In the genomic region with DNA sequence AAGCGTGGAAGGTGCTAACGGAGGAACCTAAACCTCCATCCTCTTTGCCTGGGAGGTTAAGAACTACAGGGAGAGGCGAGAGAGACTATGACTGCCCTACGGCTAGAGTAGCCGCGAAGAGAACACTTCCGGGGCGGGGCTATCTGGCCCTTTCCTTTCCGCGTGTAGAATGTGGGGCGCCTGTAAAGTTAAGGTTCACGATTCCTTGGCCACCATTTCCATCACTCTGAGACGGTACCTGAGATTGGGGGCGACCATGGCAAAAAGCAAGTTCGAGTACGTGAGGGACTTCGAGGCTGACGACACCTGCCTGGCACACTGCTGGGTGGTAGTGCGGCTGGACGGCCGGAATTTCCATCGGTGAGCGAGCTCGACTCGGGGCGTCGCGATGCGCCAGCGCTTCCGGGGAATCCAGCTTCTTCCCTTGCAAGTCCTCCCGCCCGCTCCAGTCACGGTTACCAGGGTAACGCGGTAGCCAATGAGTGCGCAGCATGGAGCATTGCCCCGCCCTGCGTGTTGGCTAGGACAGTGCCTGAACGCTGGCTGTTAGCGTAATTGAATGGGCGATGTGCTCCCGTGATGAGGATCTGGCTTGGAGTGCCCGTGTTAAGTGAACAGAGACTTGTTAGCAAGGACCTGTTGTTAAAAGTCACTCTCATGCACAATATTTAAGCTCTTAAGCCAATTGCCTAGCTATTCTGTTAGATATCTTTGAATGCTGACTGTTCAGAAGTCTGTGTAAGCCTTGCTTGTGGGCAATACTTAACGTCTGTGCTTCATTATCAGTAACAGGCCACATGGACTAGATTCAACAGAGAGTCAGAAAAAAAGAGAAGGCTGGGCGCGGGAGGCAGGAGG, we compare ENCODE assay signal across 8 cellular contexts. TPM values are rescaled to one million over a fixed set of nuclear protein-coding genes. Genes with fewer than 3 reads are reported as not detected.
A peak's percentile ranks its signal among the peaks of the same experiment; 100 is the strongest.
DNase-seq lines count a peak whose midpoint lies in the region; ATAC-seq and TF ChIP-seq lines count a peak whose summit lies in the region.

A gene (plus strand): TSS at position 149 of the 858 bp plus-strand sequence. CDS start 21 bp downstream, at position 170.

- POLR2A ChIA-PET in CD8-positive, alpha-beta T cell (lab: Charles Lee) = interaction anchor here (0.7 to 1.9 kb wide), 4 partner anchors 12 to 1678 kb away, joined by 3 to 17 read pairs (median 4); a partner anchor contains a TSS

- peak within 1 kb of the TSS; percentile 68 for H3K27ac ChIP-seq in CD8-positive, alpha-beta T cell (ENCODE audit: low read depth, low read length)
- peak within 1 kb of the TSS; percentile 92 to 97 for H3K27ac ChIP-seq in lung (ENCODE audit: low read depth in 1 of 2, low read length in 1 of 2)

- peaks cover 33% of the 10 kb centered on the region for H3K36me3 Mint-ChIP-seq in CD8-positive, alpha-beta T cell

- no peaks in the 10 kb centered on the region for H3K9me3 ChIP-seq in CD8-positive, alpha-beta T cell (ENCODE audit: low read length)
- no peaks in the 10 kb centered on the region for H3K9me3 ChIP-seq in lung (ENCODE audit: control insufficient read depth in 2 of 2, insufficient read depth in 1 of 2, low read length in 1 of 2)

- no peaks in the 10 kb centered on the region for H3K4me1 ChIP-seq in CD8-positive, alpha-beta T cell (ENCODE audit: insufficient read depth, low read length)
- no peaks in the 10 kb centered on the region for H3K4me1 ChIP-seq in lung (ENCODE audit: control insufficient read depth in 2 of 2, insufficient read depth in 2 of 2, low read length in 2 of 2)

- CTCF ChIA-PET in CD8-positive, alpha-beta T cell (lab: Charles Lee) = interaction anchor here (0.6 to 3.4 kb wide), 5 partner anchors 10 to 122 kb away, joined by 3 to 24 read pairs (median 3); a partner anchor contains a TSS

- H3K4me1 Mint-ChIP-seq in CD8-positive, alpha-beta T cell (ENCODE audit: low read depth) = peaks cover 14% of the 10 kb centered on the region

- intact Hi-C loops in CD8-positive, alpha-beta T cell (cut with DNase I, micrococcal nuclease) = loop anchor here (1.0 to 10.0 kb wide), 6 partner anchors 12 to 1531 kb away; a partner anchor contains a TSS

- H3K4me3 Mint-ChIP-seq in CD8-positive, alpha-beta T cell = peak within 1 kb of the TSS; percentile 96

- H3K4me3 ChIP-seq in CD8-positive, alpha-beta T cell (ENCODE audit: low read depth, low read length) = peak within 1 kb of the TSS; percentile 75
- H3K4me3 ChIP-seq in lung = peak within 1 kb of the TSS; percentile 59

- no peak for TF ChIP-seq CTCF in CD8-positive, alpha-beta T cell (IDR thresholded peaks at IDR 0.05)
- no peak for TF ChIP-seq CTCF in lung (IDR thresholded peaks at IDR 0.05; ENCODE audit: control extremely low read depth, extremely low read depth)

- H3K9me3 Mint-ChIP-seq in CD8-positive, alpha-beta T cell = no peaks in the 10 kb centered on the region

- H3K36me3 ChIP-seq in CD8-positive, alpha-beta T cell (ENCODE audit: insufficient read depth, low read length) = peaks cover 3% of the 10 kb centered on the region
- peaks cover 0 to 6% of the 10 kb centered on the region in 2 donors for H3K36me3 ChIP-seq in lung (ENCODE audit: control insufficient read depth in 2 of 2, insufficient read depth in 2 of 2, low read length in 2 of 2)

- no peaks in the 10 kb centered on the region for H3K27me3 Mint-ChIP-seq in CD8-positive, alpha-beta T cell (ENCODE audit: low read depth)

- H3K27me3 ChIP-seq in CD8-positive, alpha-beta T cell (ENCODE audit: insufficient read depth, low read length) = no peaks in the 10 kb centered on the region
- no peaks in the 10 kb centered on the region for H3K27me3 ChIP-seq in lung (ENCODE audit: control insufficient read depth, insufficient read depth)

- peak; percentile 95 to 99 (median 98) for DNase-seq in CD8-positive, alpha-beta T cell
- DNase-seq in HS-27A (ENCODE audit: low read depth) (peak; percentile 69), NK-92 (lab: John Stamatoyannopoulos, UW; ENCODE audit: unreplicated experiment) (peak; percentile 85), lung (ENCODE audit: low spot score) (peak; percentile 99)
- peak; percentile 95 to 96 for DNase-seq in activated CD8-positive, alpha-beta memory T cell treated with anti-CD3 and anti-CD28 coated beads for 1 hour (ENCODE audit: extremely low read depth in 1 of 2, low read depth in 1 of 2)
- DNase-seq in effector CD4-positive, alpha-beta T cell = peak; percentile 98
- DNase-seq in stimulated activated CD4-positive, alpha-beta T cell treated with anti-CD3 and anti-CD28 coated beads, TNF-alpha, amount 100 ng/mL, for 4 hours (ENCODE audit: low read depth in 3 of 3) = peak; percentile 96 to 99 (median 97)

- peak; percentile 94 for ATAC-seq in CD8-positive, alpha-beta T cell
- peak; percentile 94 for ATAC-seq in GM19467 (IDR thresholded peaks at IDR 0.05; ENCODE audit: unreplicated experiment)
- ATAC-seq in lung (ENCODE audit: insufficient read depth, low FRiP score) = peak; percentile 99

- WGBS in lung, 2 donors = 2% methylated on average over 47 of the region's 47 CpGs

- H3K27ac Mint-ChIP-seq in CD8-positive, alpha-beta T cell = peak within 1 kb of the TSS; percentile 95

RNA-seq across cellular contexts. Expression of the gene that starts here (rescaled TPM):
- 1 to 10 TPM; 6.9 to 7.1 TPM for total RNA-seq in CD8-positive, alpha-beta T cell
- total RNA-seq in lung = 10 to 100 TPM in 1 of 2 donors, 1 to 10 TPM in 1; 9.5 to 22.0 TPM
- polyA plus RNA-seq in lung = 10 to 100 TPM in 1 of 2 donors, 1 to 10 TPM in 1; 8.0 to 14.6 TPM

Comparison
In these comparisons a context has a peak if more than half of its experiments do, and no peak if none do; other contexts are left out.
1. Peak in every context shown above with its lines: DNase-seq, ATAC-seq, H3K4me3 ChIP-seq and H3K27ac ChIP-seq.